ENCODE assay signal across 11 cellular contexts in genomic region chr13:29743229-29743786, GRCh38.
DNase-seq lines count a peak whose midpoint lies in the region; ATAC-seq, FAIRE-seq and TF ChIP-seq lines count a peak whose summit lies in the region.
"Had no signal": no experiment of that assay in that cellular context is flagged by ENCODE, and none has a peak within 500 bp of the region (broad histone marks: within the 10 kb centered on the region; RNA-seq: fewer than 3 reads in every experiment).

No MANE protein-coding gene starts in this region.

- TF ChIP-seq CTCF in HEK293 (tag by site-specific recombination; IDR thresholded peaks at IDR 0.05) (no peak), chondrocyte (IDR thresholded peaks at IDR 0.05) (no peak), thoracic aorta (IDR thresholded peaks at IDR 0.05) (no peak)

- no peaks in the 10 kb centered on the region for H3K36me3 ChIP-seq in HEK293 (ENCODE audit: control insufficient read depth in 2 of 2, insufficient read depth in 1 of 2, low read length in 2 of 2)
- H3K36me3 ChIP-seq in thoracic aorta, result no peaks in the 10 kb centered on the region

- peaks cover 19% of the 10 kb centered on the region for H3K4me1 Mint-ChIP-seq in chondrocyte (ENCODE audit: low read depth)

- CTCF ChIA-PET in HEK293 (lab: Yijun Ruan, JAX), result no interaction called here

- no peaks in the 10 kb centered on the region for H3K9me3 ChIP-seq in HEK293 (ENCODE audit: control insufficient read depth, insufficient read depth, low read depth, low read length)
- H3K9me3 ChIP-seq in thoracic aorta, result no peaks in the 10 kb centered on the region

- no peaks in the 10 kb centered on the region for H3K36me3 Mint-ChIP-seq in chondrocyte (ENCODE audit: low read depth)

- peak overlapping the region; percentile 68 for H3K27ac Mint-ChIP-seq in chondrocyte (ENCODE audit: unreplicated experiment)

- H3K27me3 Mint-ChIP-seq in chondrocyte (ENCODE audit: low read depth), result no peaks in the 10 kb centered on the region

- H3K4me1 ChIP-seq in HEK293 (ENCODE audit: control insufficient read depth, insufficient read depth, low read length) (no peaks in the 10 kb centered on the region; the same call in 1 of the 2 replicates), thoracic aorta (ENCODE audit: control insufficient read depth in 1 of 2, low read depth in 2 of 2) (peaks cover 0 to 15% of the 10 kb centered on the region in 2 donors)

- no peak for FAIRE-seq in HTR-8/SVneo (lab: Jason Lieb, UNC)

- intact Hi-C loops in left colon (cut with DNase I, micrococcal nuclease), result no loop called here

- ATAC-seq in left colon (peak; percentile 18), thoracic aorta (ENCODE audit: insufficient number of reproducible peaks, low FRiP score, low read depth) (no peak), HG03520 (IDR thresholded peaks at IDR 0.05; ENCODE audit: unreplicated experiment) (no peak), HG02588 (IDR thresholded peaks at IDR 0.05; ENCODE audit: unreplicated experiment) (no peak)

- POLR2A ChIA-PET in HEK293 (lab: Yijun Ruan, JAX), result no interaction called here

- no peaks in the 10 kb centered on the region for H3K9me3 Mint-ChIP-seq in chondrocyte (ENCODE audit: low read depth)

- no peak overlapping the region for H3K4me3 Mint-ChIP-seq in chondrocyte (ENCODE audit: unreplicated experiment)

- DNase-seq in chondrocyte (ENCODE audit: low spot score) (no peak), left colon (peak in 1 of 2 donors; percentile 67), thoracic aorta (ENCODE audit: low spot score) (no peak), substantia nigra (lab: John Stamatoyannopoulos, UW) (no peak), HTR-8/SVneo (ENCODE audit: insufficient read length, low spot score) (no peak)
- DNase-seq: cortex of kidney, NCI-H524, T-helper 2 cell had no signal

- H3K27ac ChIP-seq in HEK293 (ENCODE audit: extremely low read depth, low read depth, low read length) (no peak overlapping the region), thoracic aorta (peak overlapping the region; percentile 29 to 59), substantia nigra (ENCODE audit: low read depth, low read length, poor library complexity, severe bottlenecking) (no peak overlapping the region)

- H3K27me3 ChIP-seq in thoracic aorta (replicated peaks; ENCODE audit: insufficient read depth), result no peaks in the 10 kb centered on the region

- H3K4me3 ChIP-seq in HEK293 (ENCODE audit: low read depth, low read length) (no peak overlapping the region), thoracic aorta (peak overlapping the region; percentile 30)

TF ChIP-seq in HEK293, 187 proteins besides CTCF, POLR2A, EP300 and RAD21:
- TF ChIP-seq GLIS1 (tag by site-specific recombination; IDR thresholded peaks at IDR 0.05) (peak; percentile 94), ZNF624 (tag by site-specific recombination; IDR thresholded peaks at IDR 0.05) (no peak), TCF7L2 (IDR thresholded peaks at IDR 0.05; ENCODE audit: borderline replicate concordance, low read depth, low read length) (no peak), SALL2 (tag by site-specific recombination; IDR thresholded peaks at IDR 0.05; ENCODE audit: borderline replicate concordance) (no peak), SP7 (tag by site-specific recombination; IDR thresholded peaks at IDR 0.05) (no peak), ZIC2 (tag by site-specific recombination; IDR thresholded peaks at IDR 0.05) (peak; percentile 16; the same call in 1 of the 2 replicates), ZNF585B (tag by site-specific recombination; IDR thresholded peaks at IDR 0.05) (peak; percentile 66), ZNF335 (tag by site-specific recombination; conservative IDR thresholded peaks at IDR 0.05) (peak; percentile 68), BCL6B (tag by site-specific recombination; IDR thresholded peaks at IDR 0.05) (peak; percentile 49; the same call in 1 of the 2 replicates), ZNF600 (tag by site-specific recombination; IDR thresholded peaks at IDR 0.05) (peak; percentile 85), FEZF1 (tag by site-specific recombination; IDR thresholded peaks at IDR 0.05) (peak; percentile 94), PRDM6 (tag by site-specific recombination; IDR thresholded peaks at IDR 0.05) (peak; percentile 83), ZNF629 (tag by site-specific recombination; IDR thresholded peaks at IDR 0.05) (peak; percentile 50), PRDM10 (tag by site-specific recombination; IDR thresholded peaks at IDR 0.05) (0 out of 2 replicates have a peak, but pooled peaks have one; percentile 20), ELK4 (IDR thresholded peaks at IDR 0.05; ENCODE audit: borderline replicate concordance, low read depth, low read length) (no peak), ZBTB8A (tag by site-specific recombination; IDR thresholded peaks at IDR 0.05) (peak; percentile 33; the same call in 1 of the 2 replicates), GFI1B (tag by site-specific recombination; IDR thresholded peaks at IDR 0.05) (peak; percentile 48; the same call in 1 of the 2 replicates)

Comparison
In these comparisons a context has a peak if more than half of its experiments do, and no peak if none do; other contexts are left out.
1. H3K27ac ChIP-seq: peak in thoracic aorta (2 of 2); none in HEK293 (single experiment) and substantia nigra (single experiment).